23 cellular contexts compared by ENCODE assay signal in genomic region chr17:2798679-2799078, GRCh38. TPM values are rescaled to one million over a fixed set of nuclear protein-coding genes. Genes with fewer than 3 reads are reported as not detected.
DNase-seq lines count a peak whose midpoint lies in the region; ATAC-seq and TF ChIP-seq lines count a peak whose summit lies in the region.
"Had no signal": no experiment of that assay in that cellular context is flagged by ENCODE, and none has a peak within 500 bp of the region (broad histone marks: within the 10 kb centered on the region; RNA-seq: fewer than 3 reads in every experiment).

No MANE protein-coding gene starts in this region.

- TF ChIP-seq CTCF in osteoblast (IDR thresholded peaks at IDR 0.05; ENCODE audit: extremely low read depth, low read depth, low read length) (no peak), upper lobe of left lung (IDR thresholded peaks at IDR 0.05) (no peak)

- no peaks in the 10 kb centered on the region for H3K79me2 ChIP-seq in osteoblast (ENCODE audit: insufficient read depth, low read length)
- H3K79me2 ChIP-seq: hepatocyte had no signal

- TF ChIP-seq POLR2A in upper lobe of left lung (IDR thresholded peaks at IDR 0.05): no peak

- WGBS in upper lobe of left lung, 2 donors: 48% methylated on average over 7 of the region's 11 CpGs; no CpG with 5 or more reads in 1 of the 2 donors

- H3K4me2 ChIP-seq in osteoblast (ENCODE audit: insufficient read depth, low read length): no peak overlapping the region
- H3K4me2 ChIP-seq: A549, hepatocyte had no signal

- no peaks in the 10 kb centered on the region for H3K9me3 ChIP-seq in osteoblast (ENCODE audit: low read depth, low read length)
- no peaks in the 10 kb centered on the region for H3K9me3 ChIP-seq in upper lobe of left lung
- H3K9me3 ChIP-seq: A549, breast epithelium had no signal

- peaks cover 14% of the 10 kb centered on the region for H3K27me3 Mint-ChIP-seq in activated CD4-positive, alpha-beta memory T cell treated with anti-CD3 and anti-CD28 coated beads, Interleukin-2, amount 10 ng/mL, durations not matched to agents 7 days and 5 days
- peaks cover 12% of the 10 kb centered on the region for H3K27me3 Mint-ChIP-seq in activated CD4-positive, alpha-beta memory T cell treated with anti-CD3 and anti-CD28 coated beads for 36 hours
- H3K27me3 Mint-ChIP-seq in IgD-negative memory B cell: no peaks in the 10 kb centered on the region
- no peaks in the 10 kb centered on the region for H3K27me3 Mint-ChIP-seq in dendritic cell treated with granulocyte-macrophage colony-stimulating factor and Interleukin-4, amounts not matched to agents 40 ng/mL and 50 ng/mL, for 4 days
- peaks cover 5% of the 10 kb centered on the region for H3K27me3 Mint-ChIP-seq in activated T-helper 2 cell treated with anti-CD3 and anti-CD28 coated beads, Interferon-gamma antibody, Interleukin-2, Interleukin-4, amounts not matched to agents 10 μg/mL and 5 μg/mL and 100 μg/mL, durations not matched to agents 14 hours and 24 hours and 36 hours (ENCODE audit: low read depth)
- H3K27me3 Mint-ChIP-seq: memory B cell had no signal

- no peak overlapping the region for H2AFZ ChIP-seq in osteoblast (ENCODE audit: low read length)
- H2AFZ ChIP-seq: hepatocyte had no signal

- peak; percentile 28 for DNase-seq in activated CD4-positive, alpha-beta memory T cell treated with anti-CD3 and anti-CD28 coated beads, Interleukin-2, amount 10 ng/mL, durations not matched to agents 7 days and 5 days
- no peak for DNase-seq in activated CD4-positive, alpha-beta memory T cell treated with anti-CD3 and anti-CD28 coated beads for 36 hours
- DNase-seq in osteoblast (ENCODE audit: insufficient read length, low spot score, missing footprints) (peak; percentile 42), NCI-H446 (lab: John Stamatoyannopoulos, UW) (no peak), upper lobe of left lung (no peak)
- DNase-seq in activated T-helper 2 cell treated with anti-CD3 and anti-CD28 coated beads, Interferon-gamma antibody, Interleukin-2, Interleukin-4, amounts not matched to agents 10 μg/mL and 5 μg/mL and 100 μg/mL, durations not matched to agents 14 hours and 24 hours and 36 hours (ENCODE audit: low spot score): no peak
- DNase-seq: activated effector memory CD4-positive, alpha-beta T cell treated with Interleukin-2 at 50 U/mL for 16 hours; C1 segment of cervical spinal cord; dermis blood vessel endothelial cell; Kasumi-1; naive thymus-derived CD4-positive, alpha-beta T cell; NCI-H69 had no signal

- peaks cover 37% of the 10 kb centered on the region for H3K27me3 ChIP-seq in osteoblast (ENCODE audit: insufficient read depth, low read length)
- H3K27me3 ChIP-seq in upper lobe of left lung: no peaks in the 10 kb centered on the region
- H3K27me3 ChIP-seq: hepatocyte had no signal

- no peak overlapping the region for H3K27ac Mint-ChIP-seq in activated CD4-positive, alpha-beta memory T cell treated with anti-CD3 and anti-CD28 coated beads, Interleukin-2, amount 10 ng/mL, durations not matched to agents 7 days and 5 days
- no peak overlapping the region for H3K27ac Mint-ChIP-seq in activated CD4-positive, alpha-beta memory T cell treated with anti-CD3 and anti-CD28 coated beads for 36 hours
- peak overlapping the region in 2 of 3 donors; percentile 29 to 56 for H3K27ac Mint-ChIP-seq in IgD-negative memory B cell
- H3K27ac Mint-ChIP-seq in dendritic cell treated with granulocyte-macrophage colony-stimulating factor and Interleukin-4, amounts not matched to agents 40 ng/mL and 50 ng/mL, for 4 days: peak overlapping the region; percentile 61
- H3K27ac Mint-ChIP-seq in activated T-helper 2 cell treated with anti-CD3 and anti-CD28 coated beads, Interferon-gamma antibody, Interleukin-2, Interleukin-4, amounts not matched to agents 10 μg/mL and 5 μg/mL and 100 μg/mL, durations not matched to agents 14 hours and 24 hours and 36 hours: no peak overlapping the region
- H3K27ac Mint-ChIP-seq: memory B cell, type B pancreatic cell had no signal

- no peaks in the 10 kb centered on the region for H3K9me3 Mint-ChIP-seq in activated CD4-positive, alpha-beta memory T cell treated with anti-CD3 and anti-CD28 coated beads, Interleukin-2, amount 10 ng/mL, durations not matched to agents 7 days and 5 days
- H3K9me3 Mint-ChIP-seq in activated CD4-positive, alpha-beta memory T cell treated with anti-CD3 and anti-CD28 coated beads for 36 hours: no peaks in the 10 kb centered on the region
- H3K9me3 Mint-ChIP-seq in IgD-negative memory B cell: no peaks in the 10 kb centered on the region
- no peaks in the 10 kb centered on the region for H3K9me3 Mint-ChIP-seq in dendritic cell treated with granulocyte-macrophage colony-stimulating factor and Interleukin-4, amounts not matched to agents 40 ng/mL and 50 ng/mL, for 4 days
- no peaks in the 10 kb centered on the region for H3K9me3 Mint-ChIP-seq in activated T-helper 2 cell treated with anti-CD3 and anti-CD28 coated beads, Interferon-gamma antibody, Interleukin-2, Interleukin-4, amounts not matched to agents 10 μg/mL and 5 μg/mL and 100 μg/mL, durations not matched to agents 14 hours and 24 hours and 36 hours
- H3K9me3 Mint-ChIP-seq: memory B cell; naive thymus-derived CD4-positive, alpha-beta T cell; type B pancreatic cell had no signal

- no peaks in the 10 kb centered on the region for H4K20me1 ChIP-seq in osteoblast (ENCODE audit: insufficient read depth, low read length)

- POLR2A ChIA-PET in activated CD4-positive, alpha-beta memory T cell treated with anti-CD3 and anti-CD28 coated beads, Interleukin-2, amount 10 ng/mL, durations not matched to agents 7 days and 5 days (lab: Charles Lee): interaction anchor here (15.3 kb wide), 1 partner anchor 15 kb away, joined by 346 read pairs; no protein-coding TSS in a partner anchor
- POLR2A ChIA-PET in activated CD4-positive, alpha-beta memory T cell treated with anti-CD3 and anti-CD28 coated beads for 36 hours (lab: Charles Lee): no interaction called here

- H3K4me3 Mint-ChIP-seq in activated CD4-positive, alpha-beta memory T cell treated with anti-CD3 and anti-CD28 coated beads, Interleukin-2, amount 10 ng/mL, durations not matched to agents 7 days and 5 days: peak overlapping the region; percentile 5
- H3K4me3 Mint-ChIP-seq in activated CD4-positive, alpha-beta memory T cell treated with anti-CD3 and anti-CD28 coated beads for 36 hours: no peak overlapping the region
- peak overlapping the region in 2 of 4 donors; percentile 39 to 73 for H3K4me3 Mint-ChIP-seq in IgD-negative memory B cell
- H3K4me3 Mint-ChIP-seq in dendritic cell treated with granulocyte-macrophage colony-stimulating factor and Interleukin-4, amounts not matched to agents 40 ng/mL and 50 ng/mL, for 4 days: no peak overlapping the region
- H3K4me3 Mint-ChIP-seq in activated T-helper 2 cell treated with anti-CD3 and anti-CD28 coated beads, Interferon-gamma antibody, Interleukin-2, Interleukin-4, amounts not matched to agents 10 μg/mL and 5 μg/mL and 100 μg/mL, durations not matched to agents 14 hours and 24 hours and 36 hours (ENCODE audit: low read depth): no peak overlapping the region
- H3K4me3 Mint-ChIP-seq: type B pancreatic cell had no signal

- H3K36me3 ChIP-seq in osteoblast (ENCODE audit: insufficient read depth, low read length) (no peaks in the 10 kb centered on the region), upper lobe of left lung (no peaks in the 10 kb centered on the region)
- H3K36me3 ChIP-seq: breast epithelium had no signal

- H3K4me1 ChIP-seq in osteoblast (ENCODE audit: insufficient read depth, low read length): no peaks in the 10 kb centered on the region
- peaks cover 0 to 7% (median 3%) of the 10 kb centered on the region in 4 donors for H3K4me1 ChIP-seq in upper lobe of left lung
- H3K4me1 ChIP-seq: breast epithelium had no signal

- CTCF ChIA-PET in activated CD4-positive, alpha-beta memory T cell treated with anti-CD3 and anti-CD28 coated beads, Interleukin-2, amount 10 ng/mL, durations not matched to agents 7 days and 5 days (lab: Charles Lee): no interaction called here
- CTCF ChIA-PET in activated CD4-positive, alpha-beta memory T cell treated with anti-CD3 and anti-CD28 coated beads for 36 hours (lab: Charles Lee): interaction anchor here (0.6 kb wide), 1 partner anchor 21 kb away, joined by 3 read pairs; no protein-coding TSS in a partner anchor

- no peak overlapping the region for H3K4me3 ChIP-seq in osteoblast (ENCODE audit: insufficient read depth, low read length)
- H3K4me3 ChIP-seq in upper lobe of left lung: no peak overlapping the region
- H3K4me3 ChIP-seq: A549, breast epithelium, hepatocyte had no signal

- no peak for TF ChIP-seq EP300 in upper lobe of left lung (IDR thresholded peaks at IDR 0.05)

- ATAC-seq in upper lobe of left lung (ENCODE audit: low FRiP score in 2 of 2): no peak
- ATAC-seq: naive thymus-derived CD4-positive, alpha-beta T cell had no signal

- peaks cover 67% of the 10 kb centered on the region for H3K36me3 Mint-ChIP-seq in activated CD4-positive, alpha-beta memory T cell treated with anti-CD3 and anti-CD28 coated beads, Interleukin-2, amount 10 ng/mL, durations not matched to agents 7 days and 5 days (ENCODE audit: low read depth)
- H3K36me3 Mint-ChIP-seq in activated CD4-positive, alpha-beta memory T cell treated with anti-CD3 and anti-CD28 coated beads for 36 hours: peaks cover 4% of the 10 kb centered on the region
- H3K36me3 Mint-ChIP-seq in IgD-negative memory B cell: peaks cover 3% of the 10 kb centered on the region
- H3K36me3 Mint-ChIP-seq in dendritic cell treated with granulocyte-macrophage colony-stimulating factor and Interleukin-4, amounts not matched to agents 40 ng/mL and 50 ng/mL, for 4 days (ENCODE audit: low read depth): peaks cover 40% of the 10 kb centered on the region
- peaks cover 24% of the 10 kb centered on the region for H3K36me3 Mint-ChIP-seq in activated T-helper 2 cell treated with anti-CD3 and anti-CD28 coated beads, Interferon-gamma antibody, Interleukin-2, Interleukin-4, amounts not matched to agents 10 μg/mL and 5 μg/mL and 100 μg/mL, durations not matched to agents 14 hours and 24 hours and 36 hours (ENCODE audit: low read depth)
- H3K36me3 Mint-ChIP-seq: type B pancreatic cell had no signal

- H3K4me1 Mint-ChIP-seq in activated CD4-positive, alpha-beta memory T cell treated with anti-CD3 and anti-CD28 coated beads, Interleukin-2, amount 10 ng/mL, durations not matched to agents 7 days and 5 days: peaks cover 70% of the 10 kb centered on the region
- peaks cover 46% of the 10 kb centered on the region for H3K4me1 Mint-ChIP-seq in activated CD4-positive, alpha-beta memory T cell treated with anti-CD3 and anti-CD28 coated beads for 36 hours (ENCODE audit: low read depth)
- peaks cover 32 to 53% (median 49%) of the 10 kb centered on the region in 3 donors for H3K4me1 Mint-ChIP-seq in IgD-negative memory B cell
- peaks cover 88% of the 10 kb centered on the region for H3K4me1 Mint-ChIP-seq in dendritic cell treated with granulocyte-macrophage colony-stimulating factor and Interleukin-4, amounts not matched to agents 40 ng/mL and 50 ng/mL, for 4 days (ENCODE audit: low read depth)
- H3K4me1 Mint-ChIP-seq in activated T-helper 2 cell treated with anti-CD3 and anti-CD28 coated beads, Interferon-gamma antibody, Interleukin-2, Interleukin-4, amounts not matched to agents 10 μg/mL and 5 μg/mL and 100 μg/mL, durations not matched to agents 14 hours and 24 hours and 36 hours (ENCODE audit: low read depth): peaks cover 48% of the 10 kb centered on the region

- intact Hi-C loops in activated CD4-positive, alpha-beta memory T cell treated with anti-CD3 and anti-CD28 coated beads for 36 hours (cut with micrococcal nuclease): no loop called here
- intact Hi-C loops in dendritic cell treated with granulocyte-macrophage colony-stimulating factor and Interleukin-4, amounts not matched to agents 40 ng/mL and 50 ng/mL, for 4 days (cut with micrococcal nuclease): loop anchor here (10.0 kb wide), 1 partner anchor 136 kb away; no protein-coding TSS in a partner anchor
- intact Hi-C loops in activated T-helper 2 cell treated with anti-CD3 and anti-CD28 coated beads, Interferon-gamma antibody, Interleukin-2, Interleukin-4, amounts not matched to agents 10 μg/mL and 5 μg/mL and 100 μg/mL, durations not matched to agents 14 hours and 24 hours and 36 hours (cut with micrococcal nuclease): loop anchor here (10.0 kb wide), 1 partner anchor 846 kb away; no protein-coding TSS in a partner anchor

- H3K27ac ChIP-seq in osteoblast (ENCODE audit: low read depth, low read length): no peak overlapping the region
- no peak overlapping the region for H3K27ac ChIP-seq in upper lobe of left lung
- H3K27ac ChIP-seq: A549, breast epithelium, hepatocyte had no signal

RNA-seq across cellular contexts. Expression of gene RAP1GAP2, which starts 2.4 kb away (rescaled TPM):
- total RNA-seq in activated CD4-positive, alpha-beta memory T cell treated with anti-CD3 and anti-CD28 coated beads, Interleukin-2, amount 10 ng/mL, durations not matched to agents 7 days and 5 days: 10 to 100 TPM; 36.7 to 39.8 TPM
- total RNA-seq in activated CD4-positive, alpha-beta memory T cell treated with anti-CD3 and anti-CD28 coated beads for 36 hours: 1 to 10 TPM; 1.9 to 2.3 TPM
- 3.9 TPM for polyA plus RNA-seq in IgD-negative memory B cell
- total RNA-seq in osteoblast (2.7 and 2.9 TPM in 2 replicates), upper lobe of left lung (10 to 100 TPM in 5 of 6 donors, 1 to 10 TPM in 1; 6.3 to 19.4 (median 13.6) TPM)
- total RNA-seq in activated T-helper 2 cell treated with anti-CD3 and anti-CD28 coated beads, Interferon-gamma antibody, Interleukin-2, Interleukin-4, amounts not matched to agents 10 μg/mL and 5 μg/mL and 100 μg/mL, durations not matched to agents 14 hours and 24 hours and 36 hours: 0.46 and 1.1 TPM in 2 replicates

RNA-seq across cellular contexts. Expression of gene CCDC92B, which starts 49.2 kb away (rescaled TPM):
- under 1 TPM in 1 of 2 experiments, not detected in 1; 0.10 TPM for total RNA-seq in activated CD4-positive, alpha-beta memory T cell treated with anti-CD3 and anti-CD28 coated beads, Interleukin-2, amount 10 ng/mL, durations not matched to agents 7 days and 5 days
- under 1 TPM in 1 of 2 experiments, not detected in 1; 0.10 TPM for total RNA-seq in activated CD4-positive, alpha-beta memory T cell treated with anti-CD3 and anti-CD28 coated beads for 36 hours
- polyA plus RNA-seq in IgD-negative memory B cell: not detected
- total RNA-seq in osteoblast (not detected in 2 replicates), upper lobe of left lung (under 1 TPM in 2 of 6 donors, not detected in 4; 0.34 TPM)
- total RNA-seq in activated T-helper 2 cell treated with anti-CD3 and anti-CD28 coated beads, Interferon-gamma antibody, Interleukin-2, Interleukin-4, amounts not matched to agents 10 μg/mL and 5 μg/mL and 100 μg/mL, durations not matched to agents 14 hours and 24 hours and 36 hours: 0.11 and 0.21 TPM in 2 replicates
- total RNA-seq: activated CD8-positive, alpha-beta memory T cell treated with anti-CD3 and anti-CD28 coated beads for 36 hours; dermis blood vessel endothelial cell; fibroblast of villous mesenchyme; hepatocyte; kidney epithelial cell; skeletal muscle tissue had no signal
- polyA plus RNA-seq: naive thymus-derived CD4-positive, alpha-beta T cell had no signal

Comparison
In these comparisons a context has a peak if more than half of its experiments do, and no peak if none do; other contexts are left out.
1. DNase-seq: peak in activated CD4-positive, alpha-beta memory T cell treated with anti-CD3 and anti-CD28 coated beads, Interleukin-2, amount 10 ng/mL, durations not matched to agents 7 days and 5 days (single experiment) and osteoblast (single experiment); none in activated CD4-positive, alpha-beta memory T cell treated with anti-CD3 and anti-CD28 coated beads for 36 hours (single experiment), activated T-helper 2 cell treated with anti-CD3 and anti-CD28 coated beads, Interferon-gamma antibody, Interleukin-2, Interleukin-4, amounts not matched to agents 10 μg/mL and 5 μg/mL and 100 μg/mL, durations not matched to agents 14 hours and 24 hours and 36 hours (single experiment), NCI-H446 (0 of 2) and upper lobe of left lung (0 of 2).
2. H3K27ac Mint-ChIP-seq: peak in IgD-negative memory B cell (2 of 3) and dendritic cell treated with granulocyte-macrophage colony-stimulating factor and Interleukin-4, amounts not matched to agents 40 ng/mL and 50 ng/mL, for 4 days (single experiment); none in activated CD4-positive, alpha-beta memory T cell treated with anti-CD3 and anti-CD28 coated beads, Interleukin-2, amount 10 ng/mL, durations not matched to agents 7 days and 5 days (single experiment), activated CD4-positive, alpha-beta memory T cell treated with anti-CD3 and anti-CD28 coated beads for 36 hours (single experiment) and activated T-helper 2 cell treated with anti-CD3 and anti-CD28 coated beads, Interferon-gamma antibody, Interleukin-2, Interleukin-4, amounts not matched to agents 10 μg/mL and 5 μg/mL and 100 μg/mL, durations not matched to agents 14 hours and 24 hours and 36 hours (single experiment).